Comparison of ENCODE assay signal across 2 cellular contexts in the genomic region with DNA sequence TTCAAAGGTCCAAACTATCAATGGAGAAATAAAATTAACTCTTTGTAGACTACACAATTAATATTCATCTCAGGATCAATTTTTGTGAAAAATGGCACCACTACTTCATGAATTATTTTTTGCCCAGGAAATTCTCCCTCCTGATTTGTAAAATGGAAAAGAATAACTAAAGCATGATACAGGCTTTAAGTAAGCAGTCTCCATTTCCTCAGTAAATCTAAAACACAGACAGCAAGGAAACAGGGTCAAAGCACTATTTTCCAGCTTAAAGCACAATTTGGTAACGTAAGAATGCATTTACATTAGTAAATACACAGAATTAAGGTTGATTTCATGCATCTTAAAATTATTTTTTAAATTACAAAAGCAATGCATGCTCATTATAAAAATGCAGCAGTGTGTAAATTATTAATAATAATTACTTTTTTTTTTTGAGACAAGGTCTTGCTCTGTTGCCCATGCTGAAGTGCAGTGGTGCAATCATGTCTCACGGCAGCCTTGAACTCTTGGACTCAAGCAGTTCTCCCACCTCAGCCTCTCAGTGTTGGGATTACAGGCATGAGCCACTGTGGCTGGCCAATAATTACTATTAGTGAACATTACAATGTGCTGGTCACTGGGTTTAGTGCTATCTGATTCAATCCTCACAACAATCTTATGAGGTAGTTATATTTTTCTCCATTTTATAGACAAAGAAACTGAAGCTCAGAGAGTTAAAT.
TF ChIP-seq lines count a peak whose summit lies in the region.

No MANE protein-coding gene starts in this region.

TF ChIP-seq in IMR-90, 13 proteins besides CTCF, POLR2A, EP300 and RAD21:
- TF ChIP-seq BHLHE40 (IDR thresholded peaks at IDR 0.05; ENCODE audit: low read depth, low read length) = no peak
- no peak for TF ChIP-seq MXI1 (IDR thresholded peaks at IDR 0.05; ENCODE audit: borderline replicate concordance, low read depth, low read length)
- no peak for TF ChIP-seq CEBPB (IDR thresholded peaks at IDR 0.05; ENCODE audit: low read depth, low read length)
- TF ChIP-seq RFX5 (IDR thresholded peaks at IDR 0.05; ENCODE audit: low read depth, low read length) = no peak
- TF ChIP-seq, protein P1, sequence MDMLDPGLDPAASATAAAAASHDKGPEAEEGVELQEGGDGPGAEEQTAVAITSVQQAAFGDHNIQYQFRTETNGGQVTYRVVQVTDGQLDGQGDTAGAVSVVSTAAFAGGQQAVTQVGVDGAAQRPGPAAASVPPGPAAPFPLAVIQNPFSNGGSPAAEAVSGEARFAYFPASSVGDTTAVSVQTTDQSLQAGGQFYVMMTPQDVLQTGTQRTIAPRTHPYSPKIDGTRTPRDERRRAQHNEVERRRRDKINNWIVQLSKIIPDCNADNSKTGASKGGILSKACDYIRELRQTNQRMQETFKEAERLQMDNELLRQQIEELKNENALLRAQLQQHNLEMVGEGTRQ (IDR thresholded peaks at IDR 0.05; ENCODE audit: low read depth, low read length) = no peak
- no peak for TF ChIP-seq FOS (IDR thresholded peaks at IDR 0.05; ENCODE audit: low read depth, low read length)
- TF ChIP-seq RCOR1 (IDR thresholded peaks at IDR 0.05; ENCODE audit: insufficient replicate concordance, low read length) = no peak
- no peak for TF ChIP-seq CHD1 (IDR thresholded peaks at IDR 0.05; ENCODE audit: low read depth, low read length)
- no peak for TF ChIP-seq MAFK (IDR thresholded peaks at IDR 0.05; ENCODE audit: low read depth, low read length)
- no peak for TF ChIP-seq SMC3 (IDR thresholded peaks at IDR 0.05; ENCODE audit: low read depth, low read length)
- TF ChIP-seq, protein P2, sequence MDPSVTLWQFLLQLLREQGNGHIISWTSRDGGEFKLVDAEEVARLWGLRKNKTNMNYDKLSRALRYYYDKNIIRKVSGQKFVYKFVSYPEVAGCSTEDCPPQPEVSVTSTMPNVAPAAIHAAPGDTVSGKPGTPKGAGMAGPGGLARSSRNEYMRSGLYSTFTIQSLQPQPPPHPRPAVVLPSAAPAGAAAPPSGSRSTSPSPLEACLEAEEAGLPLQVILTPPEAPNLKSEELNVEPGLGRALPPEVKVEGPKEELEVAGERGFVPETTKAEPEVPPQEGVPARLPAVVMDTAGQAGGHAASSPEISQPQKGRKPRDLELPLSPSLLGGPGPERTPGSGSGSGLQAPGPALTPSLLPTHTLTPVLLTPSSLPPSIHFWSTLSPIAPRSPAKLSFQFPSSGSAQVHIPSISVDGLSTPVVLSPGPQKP (IDR thresholded peaks at IDR 0.05; ENCODE audit: borderline replicate concordance, low read depth, low read length) = no peak
- no peak for TF ChIP-seq MAZ (IDR thresholded peaks at IDR 0.05; ENCODE audit: borderline replicate concordance, low read depth, low read length)
- TF ChIP-seq NFE2L2 (IDR thresholded peaks at IDR 0.05; ENCODE audit: low read depth, low read length) = no peak

TF ChIP-seq in H1, 55 proteins besides CTCF, POLR2A, EP300 and RAD21:
- TF ChIP-seq JUND (IDR thresholded peaks at IDR 0.05; ENCODE audit: low read length) (no peak), TAF7 (optimal IDR thresholded peaks at IDR 0.05; ENCODE audit: borderline replicate concordance, low read depth, low read length) (no peak), RBBP5 (IDR thresholded peaks at IDR 0.05; ENCODE audit: borderline replicate concordance, low read depth, low read length) (no peak), KDM4A (IDR thresholded peaks at IDR 0.05; ENCODE audit: low read depth, low read length, severe bottlenecking) (no peak), SRF (IDR thresholded peaks at IDR 0.05; ENCODE audit: low read depth, low read length) (no peak), TEAD4 (IDR thresholded peaks at IDR 0.05; ENCODE audit: low read depth, low read length) (no peak), SIN3A (conservative IDR thresholded peaks at IDR 0.05 in 1 of 2, IDR thresholded peaks at IDR 0.05 in 1 of 2; ENCODE audit: low read depth in 1 of 2, low read length in 2 of 2) (no peak), BRCA1 (IDR thresholded peaks at IDR 0.05; ENCODE audit: low read depth, low read length) (no peak), BACH1 (IDR thresholded peaks at IDR 0.05; ENCODE audit: low read length) (no peak), BCL11A (IDR thresholded peaks at IDR 0.05; ENCODE audit: low read depth in 2 of 2, low read length in 2 of 2) (no peak), FOSL1 (IDR thresholded peaks at IDR 0.05; ENCODE audit: insufficient read depth, low read depth, low read length) (no peak), NRF1 (IDR thresholded peaks at IDR 0.05; ENCODE audit: low read depth, low read length) (no peak), SP2 (IDR thresholded peaks at IDR 0.05; ENCODE audit: low read length) (no peak), EGR1 (IDR thresholded peaks at IDR 0.05; ENCODE audit: borderline replicate concordance, low read depth, low read length) (no peak), YY1 (IDR thresholded peaks at IDR 0.05; ENCODE audit: low read depth, low read length) (no peak), RFX5 (IDR thresholded peaks at IDR 0.05; ENCODE audit: borderline replicate concordance, low read depth, low read length) (no peak), CBX5 (IDR thresholded peaks at IDR 0.05; ENCODE audit: low read depth, low read length) (no peak), CTBP2 (IDR thresholded peaks at IDR 0.05; ENCODE audit: borderline replicate concordance, insufficient read depth, insufficient read length, low read length) (no peak), TCF12 (IDR thresholded peaks at IDR 0.05; ENCODE audit: low read depth, low read length) (no peak)
- TF ChIP-seq, protein P3, sequence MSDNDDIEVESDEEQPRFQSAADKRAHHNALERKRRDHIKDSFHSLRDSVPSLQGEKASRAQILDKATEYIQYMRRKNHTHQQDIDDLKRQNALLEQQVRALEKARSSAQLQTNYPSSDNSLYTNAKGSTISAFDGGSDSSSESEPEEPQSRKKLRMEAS (IDR thresholded peaks at IDR 0.05) = no peak
